ENCODE assay signal across 9 cellular contexts in genomic region chr12:53207042-53207441, GRCh38. TPM values are rescaled to one million over a fixed set of nuclear protein-coding genes. Genes with fewer than 3 reads are reported as not detected.
DNase-seq lines count a peak whose midpoint lies in the region; ATAC-seq and TF ChIP-seq lines count a peak whose summit lies in the region.
"Had no signal": no experiment of that assay in that cellular context is flagged by ENCODE, and none has a peak within 500 bp of the region (broad histone marks: within the 10 kb centered on the region; RNA-seq: fewer than 3 reads in every experiment).

ITGB7 (minus strand) TSS chr12:53207251; CDS start chr12:53200443, 6,808 bp downstream.

- 63 to 68% methylated on average over 5 of the region's 5 CpGs for WGBS in GM23248 (ENCODE audit: low coverage in 1 of 2, low lambda C conversion rate in 2 of 2, missing lambda C conversion rate in 2 of 2), 2 experiments

- H4K20me1 ChIP-seq in GM23248 (ENCODE audit: insufficient read depth) = no peaks in the 10 kb centered on the region

- no peaks in the 10 kb centered on the region for H3K27me3 Mint-ChIP-seq in activated naive CD8-positive, alpha-beta T cell treated with anti-CD3 and anti-CD28 coated beads, Interleukin-2, amount 10 ng/mL, durations not matched to agents 7 days and 5 days

- no peak for DNase-seq in GM23248
- no peak for DNase-seq in RWPE2 (ENCODE audit: low spot score)
- peak; percentile 79 for DNase-seq in activated naive CD8-positive, alpha-beta T cell treated with anti-CD3 and anti-CD28 coated beads, Interleukin-2, amount 10 ng/mL, durations not matched to agents 7 days and 5 days
- peak in 2 of 3 donors; percentile 48 to 51 for DNase-seq in stimulated activated CD4-positive, alpha-beta T cell treated with anti-CD3 and anti-CD28 coated beads, TNF-alpha, amount 100 ng/mL, for 1 hour (ENCODE audit: low read depth in 3 of 3, low spot score in 1 of 3)
- DNase-seq in cortex of kidney (lab: John Stamatoyannopoulos, UW) = no peak

- ATAC-seq in RWPE2 (ENCODE audit: low read depth) (peak; percentile 20; the same call in 1 of the 3 replicates), GM18498 (IDR thresholded peaks at IDR 0.05; ENCODE audit: unreplicated experiment) (no peak), HG03025 (IDR thresholded peaks at IDR 0.05; ENCODE audit: low FRiP score, unreplicated experiment) (no peak)
- peak; percentile 79 for ATAC-seq in activated naive CD8-positive, alpha-beta T cell treated with anti-CD3 and anti-CD28 coated beads, Interleukin-2, amount 10 ng/mL, durations not matched to agents 7 days and 5 days (ENCODE audit: low read depth)

- H3F3A ChIP-seq in GM23248 (ENCODE audit: insufficient read depth) = peaks cover 45% of the 10 kb centered on the region

- H3K27ac Mint-ChIP-seq in activated naive CD8-positive, alpha-beta T cell treated with anti-CD3 and anti-CD28 coated beads, Interleukin-2, amount 10 ng/mL, durations not matched to agents 7 days and 5 days = peak within 1 kb of the TSS; percentile 98

- in situ Hi-C loops in GM23248 (cut with MboI) = no loop called here

- H3K4me1 ChIP-seq in GM23248 (ENCODE audit: insufficient read depth) (peaks cover 19% of the 10 kb centered on the region), RWPE2 (ENCODE audit: insufficient read depth, poor library complexity, severe bottlenecking) (no peaks in the 10 kb centered on the region)

- H2AFZ ChIP-seq in GM23248 = peak within 1 kb of the TSS; percentile 54

- H3K4me3 ChIP-seq in GM23248 (no peak within 1 kb of the TSS), RWPE2 (ENCODE audit: severe bottlenecking) (no peak within 1 kb of the TSS)

- peak within 1 kb of the TSS; percentile 84 for H3K27ac ChIP-seq in GM23248
- no peak within 1 kb of the TSS for H3K27ac ChIP-seq in RWPE2 (ENCODE audit: poor library complexity, severe bottlenecking)

- peaks cover 23% of the 10 kb centered on the region for H3K36me3 Mint-ChIP-seq in activated naive CD8-positive, alpha-beta T cell treated with anti-CD3 and anti-CD28 coated beads, Interleukin-2, amount 10 ng/mL, durations not matched to agents 7 days and 5 days

- peak within 1 kb of the TSS; percentile 61 for H3K9ac ChIP-seq in GM23248

- H3K4me1 Mint-ChIP-seq in activated naive CD8-positive, alpha-beta T cell treated with anti-CD3 and anti-CD28 coated beads, Interleukin-2, amount 10 ng/mL, durations not matched to agents 7 days and 5 days = peaks cover 49% of the 10 kb centered on the region

- H3K27me3 ChIP-seq in GM23248 (replicated peaks; ENCODE audit: insufficient read depth) (no peaks in the 10 kb centered on the region), RWPE2 (ENCODE audit: insufficient read depth, poor library complexity, severe bottlenecking) (no peaks in the 10 kb centered on the region)

- TF ChIP-seq CTCF in RWPE2 (IDR thresholded peaks at IDR 0.05; ENCODE audit: poor library complexity, severe bottlenecking) = no peak

- H3K9me3 ChIP-seq in GM23248 (ENCODE audit: low read depth) (no peaks in the 10 kb centered on the region), RWPE2 (ENCODE audit: severe bottlenecking) (no peaks in the 10 kb centered on the region)

- TF ChIP-seq POLR2A in GM10847 (IDR thresholded peaks at IDR 0.05; ENCODE audit: extremely low read depth, insufficient read length) = peak; percentile 93

- H3K9me3 Mint-ChIP-seq in activated naive CD8-positive, alpha-beta T cell treated with anti-CD3 and anti-CD28 coated beads, Interleukin-2, amount 10 ng/mL, durations not matched to agents 7 days and 5 days = no peaks in the 10 kb centered on the region

- peak within 1 kb of the TSS; percentile 73 for H3K4me2 ChIP-seq in GM23248 (ENCODE audit: unreplicated experiment)

- H3K79me2 ChIP-seq in GM23248 (ENCODE audit: insufficient read depth) = no peaks in the 10 kb centered on the region

- no peaks in the 10 kb centered on the region for H3K9me2 ChIP-seq in GM23248 (ENCODE audit: insufficient read depth)

- H3K4me3 Mint-ChIP-seq in activated naive CD8-positive, alpha-beta T cell treated with anti-CD3 and anti-CD28 coated beads, Interleukin-2, amount 10 ng/mL, durations not matched to agents 7 days and 5 days = peak within 1 kb of the TSS; percentile 92

- POLR2A ChIA-PET in activated naive CD8-positive, alpha-beta T cell treated with anti-CD3 and anti-CD28 coated beads, Interleukin-2, amount 10 ng/mL, durations not matched to agents 7 days and 5 days (lab: Charles Lee) = interaction anchor here (0.8 to 5.8 kb wide), 12 partner anchors 9 to 141 kb away, joined by 3 to 57 read pairs (median 5); partner anchors contain the start of genes AAAS, CSAD, ESPL1 and MYG1

- H3K36me3 ChIP-seq in GM23248 (ENCODE audit: low read depth) = peaks cover 28% of the 10 kb centered on the region
- H3K36me3 ChIP-seq in RWPE2 (ENCODE audit: low read depth) = peaks cover 20% of the 10 kb centered on the region

RNA-seq across cellular contexts. Expression of gene ITGB7, which starts in this region (rescaled TPM):
- total RNA-seq in GM23248 (2014; rRNA removed; shearing (Covaris generic)) = 1.4 and 2.4 TPM in 2 replicates
- polyA plus RNA-seq in GM23248 (2016; fragmentation: Nextera tagmentation; extraction: Ambion mirVana) = 0.84 and 1.2 TPM in 2 replicates
- 100 to 1,000 TPM; 415 to 420 TPM for total RNA-seq in activated naive CD8-positive, alpha-beta T cell treated with anti-CD3 and anti-CD28 coated beads, Interleukin-2, amount 10 ng/mL, durations not matched to agents 7 days and 5 days
- total RNA-seq: fibroblast of villous mesenchyme had no signal

Comparison
In these comparisons a context has a peak if more than half of its experiments do, and no peak if none do; other contexts are left out.
1. RNA of gene ITGB7 (total RNA-seq): 415 to 420 TPM in activated naive CD8-positive, alpha-beta T cell treated with anti-CD3 and anti-CD28 coated beads, Interleukin-2, amount 10 ng/mL, durations not matched to agents 7 days and 5 days; 1.4 to 2.4 TPM in GM23248; every median in the first group is over 100 times any median in the second.
2. DNase-seq: peak in activated naive CD8-positive, alpha-beta T cell treated with anti-CD3 and anti-CD28 coated beads, Interleukin-2, amount 10 ng/mL, durations not matched to agents 7 days and 5 days (single experiment) and stimulated activated CD4-positive, alpha-beta T cell treated with anti-CD3 and anti-CD28 coated beads, TNF-alpha, amount 100 ng/mL, for 1 hour (2 of 3); none in GM23248 (single experiment), RWPE2 (single experiment) and cortex of kidney (single experiment).
3. ATAC-seq: peak in RWPE2 (single experiment) and activated naive CD8-positive, alpha-beta T cell treated with anti-CD3 and anti-CD28 coated beads, Interleukin-2, amount 10 ng/mL, durations not matched to agents 7 days and 5 days (single experiment); none in GM18498 (single experiment) and HG03025 (single experiment).